ENCODE assay signal across 1 cellular context in genomic region chr1:51878307-51878615, GRCh38.
TF ChIP-seq lines count a peak whose summit lies in the region.

No MANE protein-coding gene starts in this region.

TF ChIP-seq in GM23338, 12 proteins besides CTCF, POLR2A, EP300 and RAD21 (continued from another document):
- TF ChIP-seq, protein P1, sequence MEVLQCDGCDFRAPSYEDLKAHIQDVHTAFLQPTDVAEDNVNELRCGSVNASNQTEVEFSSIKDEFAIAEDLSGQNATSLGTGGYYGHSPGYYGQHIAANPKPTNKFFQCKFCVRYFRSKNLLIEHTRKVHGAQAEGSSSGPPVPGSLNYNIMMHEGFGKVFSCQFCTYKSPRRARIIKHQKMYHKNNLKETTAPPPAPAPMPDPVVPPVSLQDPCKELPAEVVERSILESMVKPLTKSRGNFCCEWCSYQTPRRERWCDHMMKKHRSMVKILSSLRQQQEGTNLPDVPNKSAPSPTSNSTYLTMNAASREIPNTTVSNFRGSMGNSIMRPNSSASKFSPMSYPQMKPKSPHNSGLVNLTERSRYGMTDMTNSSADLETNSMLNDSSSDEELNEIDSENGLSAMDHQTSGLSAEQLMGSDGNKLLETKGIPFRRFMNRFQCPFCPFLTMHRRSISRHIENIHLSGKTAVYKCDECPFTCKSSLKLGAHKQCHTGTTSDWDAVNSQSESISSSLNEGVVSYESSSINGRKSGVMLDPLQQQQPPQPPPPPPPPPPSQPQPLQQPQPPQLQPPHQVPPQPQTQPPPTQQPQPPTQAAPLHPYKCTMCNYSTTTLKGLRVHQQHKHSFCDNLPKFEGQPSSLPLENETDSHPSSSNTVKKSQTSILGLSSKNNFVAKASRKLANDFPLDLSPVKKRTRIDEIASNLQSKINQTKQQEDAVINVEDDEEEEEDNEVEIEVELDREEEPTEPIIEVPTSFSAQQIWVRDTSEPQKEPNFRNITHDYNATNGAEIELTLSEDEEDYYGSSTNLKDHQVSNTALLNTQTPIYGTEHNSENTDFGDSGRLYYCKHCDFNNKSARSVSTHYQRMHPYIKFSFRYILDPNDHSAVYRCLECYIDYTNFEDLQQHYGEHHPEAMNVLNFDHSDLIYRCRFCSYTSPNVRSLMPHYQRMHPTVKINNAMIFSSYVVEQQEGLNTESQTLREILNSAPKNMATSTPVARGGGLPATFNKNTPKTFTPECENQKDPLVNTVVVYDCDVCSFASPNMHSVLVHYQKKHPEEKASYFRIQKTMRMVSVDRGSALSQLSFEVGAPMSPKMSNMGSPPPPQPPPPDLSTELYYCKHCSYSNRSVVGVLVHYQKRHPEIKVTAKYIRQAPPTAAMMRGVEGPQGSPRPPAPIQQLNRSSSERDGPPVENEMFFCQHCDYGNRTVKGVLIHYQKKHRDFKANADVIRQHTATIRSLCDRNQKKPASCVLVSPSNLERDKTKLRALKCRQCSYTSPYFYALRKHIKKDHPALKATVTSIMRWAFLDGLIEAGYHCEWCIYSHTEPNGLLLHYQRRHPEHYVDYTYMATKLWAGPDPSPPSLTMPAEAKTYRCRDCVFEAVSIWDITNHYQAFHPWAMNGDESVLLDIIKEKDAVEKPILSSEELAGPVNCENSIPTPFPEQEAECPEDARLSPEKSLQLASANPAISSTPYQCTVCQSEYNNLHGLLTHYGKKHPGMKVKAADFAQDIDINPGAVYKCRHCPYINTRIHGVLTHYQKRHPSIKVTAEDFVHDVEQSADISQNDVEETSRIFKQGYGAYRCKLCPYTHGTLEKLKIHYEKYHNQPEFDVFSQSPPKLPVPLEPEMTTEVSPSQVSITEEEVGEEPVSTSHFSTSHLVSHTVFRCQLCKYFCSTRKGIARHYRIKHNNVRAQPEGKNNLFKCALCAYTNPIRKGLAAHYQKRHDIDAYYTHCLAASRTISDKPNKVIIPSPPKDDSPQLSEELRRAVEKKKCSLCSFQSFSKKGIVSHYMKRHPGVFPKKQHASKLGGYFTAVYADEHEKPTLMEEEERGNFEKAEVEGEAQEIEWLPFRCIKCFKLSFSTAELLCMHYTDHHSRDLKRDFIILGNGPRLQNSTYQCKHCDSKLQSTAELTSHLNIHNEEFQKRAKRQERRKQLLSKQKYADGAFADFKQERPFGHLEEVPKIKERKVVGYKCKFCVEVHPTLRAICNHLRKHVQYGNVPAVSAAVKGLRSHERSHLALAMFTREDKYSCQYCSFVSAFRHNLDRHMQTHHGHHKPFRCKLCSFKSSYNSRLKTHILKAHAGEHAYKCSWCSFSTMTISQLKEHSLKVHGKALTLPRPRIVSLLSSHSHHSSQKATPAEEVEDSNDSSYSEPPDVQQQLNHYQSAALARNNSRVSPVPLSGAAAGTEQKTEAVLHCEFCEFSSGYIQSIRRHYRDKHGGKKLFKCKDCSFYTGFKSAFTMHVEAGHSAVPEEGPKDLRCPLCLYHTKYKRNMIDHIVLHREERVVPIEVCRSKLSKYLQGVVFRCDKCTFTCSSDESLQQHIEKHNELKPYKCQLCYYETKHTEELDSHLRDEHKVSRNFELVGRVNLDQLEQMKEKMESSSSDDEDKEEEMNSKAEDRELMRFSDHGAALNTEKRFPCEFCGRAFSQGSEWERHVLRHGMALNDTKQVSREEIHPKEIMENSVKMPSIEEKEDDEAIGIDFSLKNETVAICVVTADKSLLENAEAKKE (CRISPR knock-in tag; IDR thresholded peaks at IDR 0.05), result no peak
- TF ChIP-seq NANOG (IDR thresholded peaks at IDR 0.05; ENCODE audit: borderline replicate concordance) (no peak), POLR2AphosphoS5 (IDR thresholded peaks at IDR 0.05; ENCODE audit: low read depth) (no peak), CREB1 (CRISPR knock-in tag; IDR thresholded peaks at IDR 0.05; ENCODE audit: low read depth) (no peak), EZH2phosphoT487 (IDR thresholded peaks at IDR 0.05; ENCODE audit: unreplicated experiment) (no peak), JUNB (IDR thresholded peaks at IDR 0.05; ENCODE audit: unreplicated experiment) (no peak), ZNF114 (CRISPR knock-in tag; IDR thresholded peaks at IDR 0.05) (no peak), ETS1 (IDR thresholded peaks at IDR 0.05) (no peak), ZNF331 (CRISPR knock-in tag; IDR thresholded peaks at IDR 0.05; ENCODE audit: low read depth) (no peak)
